23 cellular contexts compared by ENCODE assay signal in the genomic region with DNA sequence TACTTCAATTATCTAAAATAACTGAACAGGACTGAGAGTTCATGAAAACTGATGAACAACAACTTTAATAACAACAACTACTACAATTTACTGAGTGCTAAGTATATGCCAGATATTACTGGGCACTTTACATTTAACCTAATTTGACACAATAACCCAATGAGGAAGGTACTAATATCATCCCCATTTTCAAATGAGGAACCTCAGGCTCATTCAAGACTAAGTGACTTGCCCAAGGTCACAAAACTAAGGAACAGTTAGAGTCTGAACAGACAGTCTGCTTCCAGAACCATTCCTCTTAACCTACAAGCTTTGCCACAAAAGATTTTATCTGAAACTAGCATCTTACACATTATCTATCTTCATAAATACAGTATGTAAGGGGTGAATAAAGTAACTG. TPM values are rescaled to one million over a fixed set of nuclear protein-coding genes. Genes with fewer than 3 reads are reported as not detected.
DNase-seq lines count a peak whose midpoint lies in the region; ATAC-seq and TF ChIP-seq lines count a peak whose summit lies in the region.
"Had no signal": no experiment of that assay in that cellular context is flagged by ENCODE, and none has a peak within 500 bp of the region (broad histone marks: within the 10 kb centered on the region; RNA-seq: fewer than 3 reads in every experiment).

No MANE protein-coding gene starts in this region.

- peaks cover 19% of the 10 kb centered on the region for H3K36me3 ChIP-seq in left ventricle myocardium inferior
- peaks cover 10% of the 10 kb centered on the region for H3K36me3 ChIP-seq in neutrophil
- peaks cover 0 to 7% (median 0%) of the 10 kb centered on the region in 4 donors for H3K36me3 ChIP-seq in sigmoid colon
- H3K36me3 ChIP-seq in endodermal cell (ENCODE audit: control insufficient read depth, insufficient read depth, low read length) = peaks cover 63% of the 10 kb centered on the region

- POLR2A ChIA-PET in activated B cell treated with CpG ODN at 0.5 μM for 24 hours (lab: Charles Lee) = interaction anchor here (2.2 kb wide), 1 partner anchor 10 kb away, joined by 16 read pairs; a partner anchor contains a TSS
- POLR2A ChIA-PET in activated CD8-positive, alpha-beta T cell treated with anti-CD3 and anti-CD28 coated beads for 36 hours (lab: Charles Lee) = interaction anchor here (0.7 to 0.8 kb wide), 2 partner anchors 10 to 94 kb away, joined by 3 read pairs; a partner anchor contains a TSS

- no peak for TF ChIP-seq EP300 in sigmoid colon (IDR thresholded peaks at IDR 0.05)

- no peaks in the 10 kb centered on the region for H3K9me3 ChIP-seq in left ventricle myocardium inferior (replicated peaks)
- H3K9me3 ChIP-seq in neutrophil = no peaks in the 10 kb centered on the region
- H3K9me3 ChIP-seq in sigmoid colon = no peaks in the 10 kb centered on the region
- no peaks in the 10 kb centered on the region for H3K9me3 ChIP-seq in endodermal cell (ENCODE audit: control insufficient read depth, low read length)
- H3K9me3 ChIP-seq: BE2C, MG63, SJCRH30 had no signal

- peak overlapping the region; percentile 72 for H3K27ac ChIP-seq in left ventricle myocardium inferior (replicated peaks)
- peak overlapping the region; percentile 91 for H3K27ac ChIP-seq in neutrophil
- H3K27ac ChIP-seq in sigmoid colon = no peak overlapping the region
- no peak overlapping the region for H3K27ac ChIP-seq in endodermal cell (ENCODE audit: low read depth, low read length)
- H3K27ac ChIP-seq: PC-9, SJCRH30 had no signal

- TF ChIP-seq CTCF in left ventricle myocardium inferior (IDR thresholded peaks at IDR 0.05; ENCODE audit: borderline replicate concordance) (no peak), activated B cell treated with CpG ODN at 0.5 μM for 24 hours (IDR thresholded peaks at IDR 0.05) (no peak), neutrophil (IDR thresholded peaks at IDR 0.05) (no peak), sigmoid colon (IDR thresholded peaks at IDR 0.05) (no peak), endodermal cell (conservative IDR thresholded peaks at IDR 0.05) (no peak)
- TF ChIP-seq CTCF in activated CD8-positive, alpha-beta T cell treated with anti-CD3 and anti-CD28 coated beads for 36 hours (IDR thresholded peaks at IDR 0.05) = no peak

- H3K4me1 ChIP-seq in left ventricle myocardium inferior (peaks cover 37% of the 10 kb centered on the region), neutrophil (ENCODE audit: control insufficient read depth in 1 of 2, insufficient read depth in 1 of 2, low read depth in 1 of 2, low read length in 1 of 2) (peaks cover 24 to 27% of the 10 kb centered on the region in 2 experiments), sigmoid colon (peaks cover 0 to 35% (median 13%) of the 10 kb centered on the region in 4 donors), endodermal cell (ENCODE audit: control insufficient read depth, insufficient read depth, low read length) (no peaks in the 10 kb centered on the region)
- H3K4me1 ChIP-seq: BE2C had no signal

- no peak for DNase-seq in left ventricle myocardium inferior
- DNase-seq in left cardiac atrium = no peak
- DNase-seq in activated B cell treated with CpG ODN at 0.5 μM for 24 hours = no peak
- DNase-seq in NCI-H1417 treated with DMSO at 0.1 percent for 48 hours (lab: John Stamatoyannopoulos, UW) = no peak
- no peak for DNase-seq in sigmoid colon
- no peak for DNase-seq in activated CD8-positive, alpha-beta T cell treated with anti-CD3 and anti-CD28 coated beads for 36 hours
- DNase-seq in endodermal cell = no peak
- DNase-seq: BE2C; CD8-positive, alpha-beta memory T cell; DMS53; EL; H7; HFFc6; Kasumi-1; MG63; NCI-H1048; NCI-H1436 treated with DMSO at 0.1 percent for 48 hours; NCI-H2029; NCI-H2171; NCI-H526; PC-9; SJCRH30 had no signal

- H3K36me3 Mint-ChIP-seq in activated B cell treated with CpG ODN at 0.5 μM for 24 hours (ENCODE audit: low read depth) (peaks cover 53% of the 10 kb centered on the region), endodermal cell (ENCODE audit: low read depth) (peaks cover 52% of the 10 kb centered on the region)
- peaks cover 44% of the 10 kb centered on the region for H3K36me3 Mint-ChIP-seq in activated CD8-positive, alpha-beta T cell treated with anti-CD3 and anti-CD28 coated beads for 36 hours (ENCODE audit: low read depth)

- H3K9ac ChIP-seq in endodermal cell (ENCODE audit: extremely low read depth, low read length, poor library complexity, severe bottlenecking) = no peak overlapping the region

- H3K27ac Mint-ChIP-seq in activated B cell treated with CpG ODN at 0.5 μM for 24 hours (peak overlapping the region; percentile 97), endodermal cell (no peak overlapping the region)
- H3K27ac Mint-ChIP-seq in activated CD8-positive, alpha-beta T cell treated with anti-CD3 and anti-CD28 coated beads for 36 hours = no peak overlapping the region

- H3K27me3 Mint-ChIP-seq in activated B cell treated with CpG ODN at 0.5 μM for 24 hours = no peaks in the 10 kb centered on the region
- no peaks in the 10 kb centered on the region for H3K27me3 Mint-ChIP-seq in activated CD8-positive, alpha-beta T cell treated with anti-CD3 and anti-CD28 coated beads for 36 hours
- H3K27me3 Mint-ChIP-seq in endodermal cell (ENCODE audit: insufficient read depth) = no peaks in the 10 kb centered on the region
- H3K27me3 Mint-ChIP-seq: CD8-positive, alpha-beta memory T cell had no signal

- CTCF ChIA-PET in activated B cell treated with CpG ODN at 0.5 μM for 24 hours (lab: Charles Lee) = interaction anchor here (2.6 to 3.9 kb wide), 3 partner anchors 17 to 553 kb away, joined by 11 to 13 read pairs (median 12); a partner anchor contains a TSS
- CTCF ChIA-PET in activated CD8-positive, alpha-beta T cell treated with anti-CD3 and anti-CD28 coated beads for 36 hours (lab: Charles Lee) = interaction anchor here (1.2 to 3.5 kb wide), 6 partner anchors 10 to 144 kb away, joined by 3 to 20 read pairs (median 8); a partner anchor contains a TSS

- intact Hi-C loops in left ventricle myocardium inferior (cut with micrococcal nuclease) = no loop called here
- intact Hi-C loops in left cardiac atrium (cut with DNase I) = loop anchor here (5.0 to 10.0 kb wide), 2 partner anchors 39 to 142 kb away; no protein-coding TSS in a partner anchor
- intact Hi-C loops in activated B cell treated with CpG ODN at 0.5 μM for 24 hours (cut with micrococcal nuclease) = no loop called here
- intact Hi-C loops in sigmoid colon (cut with DNase I) = loop anchor here (5.0 kb wide), 2 partner anchors 34 to 149 kb away; a partner anchor contains a TSS
- intact Hi-C loops in activated CD8-positive, alpha-beta T cell treated with anti-CD3 and anti-CD28 coated beads for 36 hours (cut with micrococcal nuclease) = no loop called here

- peaks cover 33% of the 10 kb centered on the region for H3K4me1 Mint-ChIP-seq in activated B cell treated with CpG ODN at 0.5 μM for 24 hours
- peaks cover 5% of the 10 kb centered on the region for H3K4me1 Mint-ChIP-seq in activated CD8-positive, alpha-beta T cell treated with anti-CD3 and anti-CD28 coated beads for 36 hours (ENCODE audit: low read depth)
- H3K4me1 Mint-ChIP-seq in endodermal cell = no peaks in the 10 kb centered on the region

- H3K4me3 Mint-ChIP-seq in activated B cell treated with CpG ODN at 0.5 μM for 24 hours (no peak overlapping the region), endodermal cell (no peak overlapping the region)
- no peak overlapping the region for H3K4me3 Mint-ChIP-seq in activated CD8-positive, alpha-beta T cell treated with anti-CD3 and anti-CD28 coated beads for 36 hours
- H3K4me3 Mint-ChIP-seq: CD8-positive, alpha-beta memory T cell; HFFc6 had no signal

- H3K4me3 ChIP-seq in left ventricle myocardium inferior = no peak overlapping the region
- peak overlapping the region in 1 of 2 experiments; percentile 43 for H3K4me3 ChIP-seq in neutrophil (ENCODE audit: low read depth in 1 of 2, low read length in 1 of 2)
- no peak overlapping the region for H3K4me3 ChIP-seq in sigmoid colon
- no peak overlapping the region for H3K4me3 ChIP-seq in endodermal cell (ENCODE audit: low read length)
- H3K4me3 ChIP-seq: MG63, PC-9, SJCRH30 had no signal

- H3K9me3 Mint-ChIP-seq in activated B cell treated with CpG ODN at 0.5 μM for 24 hours (no peaks in the 10 kb centered on the region), endodermal cell (no peaks in the 10 kb centered on the region)
- no peaks in the 10 kb centered on the region for H3K9me3 Mint-ChIP-seq in activated CD8-positive, alpha-beta T cell treated with anti-CD3 and anti-CD28 coated beads for 36 hours
- H3K9me3 Mint-ChIP-seq: CD8-positive, alpha-beta memory T cell; HFFc6 had no signal

- no peak for TF ChIP-seq POLR2A in sigmoid colon (IDR thresholded peaks at IDR 0.05)

- ATAC-seq in left cardiac atrium = no peak
- no peak for ATAC-seq in activated B cell treated with CpG ODN at 0.5 μM for 24 hours (ENCODE audit: low read depth)
- no peak for ATAC-seq in activated CD8-positive, alpha-beta T cell treated with anti-CD3 and anti-CD28 coated beads for 36 hours

- H3K27me3 ChIP-seq in left ventricle myocardium inferior (ENCODE audit: low read depth) (no peaks in the 10 kb centered on the region), neutrophil (no peaks in the 10 kb centered on the region), sigmoid colon (no peaks in the 10 kb centered on the region), endodermal cell (ENCODE audit: control insufficient read depth, insufficient read depth, low read length, poor library complexity, severe bottlenecking) (no peaks in the 10 kb centered on the region)
- H3K27me3 ChIP-seq: BE2C, MG63, SJCRH30 had no signal

RNA-seq across cellular contexts. Expression of a gene that starts 10.6 kb away (rescaled TPM):
- total RNA-seq in left ventricle myocardium inferior (34.4 TPM), left cardiac atrium (10 to 100 TPM; 25.8 to 32.7 TPM), activated B cell treated with CpG ODN at 0.5 μM for 24 hours (20.8 and 21.4 TPM in 2 replicates), sigmoid colon (10 to 100 TPM; 28.5 to 38.9 (median 31.5) TPM), endodermal cell (10 to 100 TPM; 24.6 to 26.1 TPM)
- polyA plus RNA-seq in sigmoid colon = 10 to 100 TPM; 21.6 to 32.1 (median 25.9) TPM
- total RNA-seq in activated CD8-positive, alpha-beta T cell treated with anti-CD3 and anti-CD28 coated beads for 36 hours = 10 to 100 TPM; 19.2 to 19.3 TPM
- 32.2 TPM for polyA plus RNA-seq in endodermal cell (2013, experiment 1 of 2)
- polyA plus RNA-seq in endodermal cell (2013, experiment 2 of 2) = 31.4 TPM

RNA-seq across cellular contexts. Expression of a gene that starts 17.1 kb away (rescaled TPM):
- total RNA-seq in left ventricle myocardium inferior (4.8 TPM), left cardiac atrium (1 to 10 TPM; 5.0 to 6.7 TPM), activated B cell treated with CpG ODN at 0.5 μM for 24 hours (11.2 and 14.0 TPM in 2 replicates), sigmoid colon (1 to 10 TPM; 4.4 to 6.4 (median 5.5) TPM), endodermal cell (10 to 100 TPM; 21.4 to 32.4 TPM)
- 10 to 100 TPM in 2 of 3 donors, 1 to 10 TPM in 1; 7.8 to 11.7 (median 11.6) TPM for polyA plus RNA-seq in sigmoid colon
- total RNA-seq in activated CD8-positive, alpha-beta T cell treated with anti-CD3 and anti-CD28 coated beads for 36 hours = 10 to 100 TPM; 21.6 to 23.9 TPM
- polyA plus RNA-seq in endodermal cell (2013, experiment 1 of 2) = 26.4 TPM
- polyA plus RNA-seq in endodermal cell (2013, experiment 2 of 2) = 23.9 TPM

Comparison
In these comparisons a context has a peak if more than half of its experiments do, and no peak if none do; other contexts are left out.
1. intact Hi-C loops: an anchor here in left cardiac atrium (5.0 to 10.0 kb wide) and sigmoid colon (5.0 kb wide); none called in left ventricle myocardium inferior, activated B cell treated with CpG ODN at 0.5 μM for 24 hours and activated CD8-positive, alpha-beta T cell treated with anti-CD3 and anti-CD28 coated beads for 36 hours.
2. H3K27ac ChIP-seq: peak in left ventricle myocardium inferior (single experiment) and neutrophil (single experiment); none in sigmoid colon (0 of 4) and endodermal cell (single experiment).